Comparison of ENCODE assay signal across 9 cellular contexts in genomic region chr19:6632002-6632621, GRCh38. TPM values are rescaled to one million over a fixed set of nuclear protein-coding genes. Genes with fewer than 3 reads are reported as not detected.
DNase-seq lines count a peak whose midpoint lies in the region; ATAC-seq and TF ChIP-seq lines count a peak whose summit lies in the region.
"Had no signal": no experiment of that assay in that cellular context is flagged by ENCODE, and none has a peak within 500 bp of the region (broad histone marks: within the 10 kb centered on the region; RNA-seq: fewer than 3 reads in every experiment).

No MANE protein-coding gene starts in this region.

- peaks cover 8 to 31% (median 9%) of the 10 kb centered on the region in 5 experiments for H3K9me3 Mint-ChIP-seq in brain

- H3K36me3 Mint-ChIP-seq in brain: no peaks in the 10 kb centered on the region

- peaks cover 5% of the 10 kb centered on the region for H3K27me3 Mint-ChIP-seq in brain

- no peak for ATAC-seq in GM19463 (IDR thresholded peaks at IDR 0.05; ENCODE audit: unreplicated experiment)

- no peak overlapping the region for H3K27ac Mint-ChIP-seq in brain
- H3K27ac Mint-ChIP-seq: stimulated activated naive CD8-positive, alpha-beta T cell treated with anti-CD3 and anti-CD28 coated beads, Interleukin-15, Interleukin-2, amounts not matched to agents 100 ng/mL and 50 ng/mL, for 24 hours had no signal

- H3K4me1 Mint-ChIP-seq in brain: no peaks in the 10 kb centered on the region

- H3K4me3 Mint-ChIP-seq in brain: no peak overlapping the region
- H3K4me3 Mint-ChIP-seq: stimulated activated naive CD8-positive, alpha-beta T cell treated with anti-CD3 and anti-CD28 coated beads, Interleukin-15, Interleukin-2, amounts not matched to agents 100 ng/mL and 50 ng/mL, for 24 hours had no signal

- TF ChIP-seq CTCF in brain (conservative IDR thresholded peaks at IDR 0.05): peak; percentile 72 to 81

- DNase-seq in NCI-H510A treated with DMSO at 0.1 percent for 48 hours (lab: John Stamatoyannopoulos, UW): peak; percentile 56
- no peak for DNase-seq in NCI-H510A (lab: John Stamatoyannopoulos, UW)
- peak; percentile 65 for DNase-seq in NCI-H2029 treated with DMSO at 0.1 percent for 48 hours (lab: John Stamatoyannopoulos, UW)
- DNase-seq in UCSD-AML1 (lab: John Stamatoyannopoulos, UW; ENCODE audit: unreplicated experiment): peak; percentile 27
- peak; percentile 67 for DNase-seq in iris pigment epithelial cell (ENCODE audit: low read depth)
- DNase-seq in stimulated activated CD4-positive, alpha-beta T cell treated with anti-CD3 and anti-CD28 coated beads, Interleukin-1b, Interleukin-23, amount 100 ng/mL, for 1 hour (ENCODE audit: low read depth in 2 of 2): peak; percentile 66 to 74

RNA-seq across cellular contexts. Expression of gene TNFSF14, which starts 37.8 kb away (rescaled TPM):
- not detected for polyA plus RNA-seq in brain (ENCODE audit: insufficient read depth, low read depth, low replicate concordance)

RNA-seq across cellular contexts. Expression of gene CD70, which starts 41.2 kb away (rescaled TPM):
- polyA plus RNA-seq in brain (ENCODE audit: insufficient read depth, low read depth, low replicate concordance): not detected
